ENCODE assay signal across 8 cellular contexts in the genomic region with DNA sequence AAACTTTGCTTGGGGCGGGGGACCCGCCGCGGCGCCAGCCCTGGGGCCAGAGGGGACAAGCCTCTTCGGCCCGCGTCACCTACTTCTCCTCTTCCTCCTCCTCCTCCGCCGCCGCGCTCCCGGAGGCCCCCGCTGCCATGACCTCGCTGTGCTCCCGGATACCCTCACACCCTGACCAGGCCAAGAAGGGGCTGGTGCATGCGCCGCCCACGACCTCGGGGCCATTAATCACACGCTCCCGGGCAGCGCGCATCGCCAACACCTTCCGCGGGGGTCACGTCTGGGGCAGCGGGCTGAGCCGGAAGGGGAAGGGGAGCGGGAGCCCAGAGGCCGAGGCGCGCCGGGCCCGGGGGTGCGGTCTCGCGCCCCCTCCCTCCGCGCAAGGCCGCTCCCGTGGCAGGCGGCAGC. TPM values are rescaled to one million over a fixed set of nuclear protein-coding genes. Genes with fewer than 3 reads are reported as not detected.
DNase-seq lines count a peak whose midpoint lies in the region; ATAC-seq and TF ChIP-seq lines count a peak whose summit lies in the region.

No MANE protein-coding gene starts in this region.

- peak overlapping the region; percentile 83 for H3K4me3 ChIP-seq in GM12875 (ENCODE audit: low read depth, low read length)
- H3K4me3 ChIP-seq in effector memory CD4-positive, alpha-beta T cell (ENCODE audit: insufficient read depth, low read depth, low read length, poor library complexity, severe bottlenecking), result peak overlapping the region; percentile 48
- H3K4me3 ChIP-seq in naive thymus-derived CD4-positive, alpha-beta T cell (ENCODE audit: low read length), result no peak overlapping the region

- H3K36me3 ChIP-seq in effector memory CD4-positive, alpha-beta T cell (ENCODE audit: control insufficient read depth, insufficient read depth, low read length), result no peaks in the 10 kb centered on the region
- H3K36me3 ChIP-seq in naive thymus-derived CD4-positive, alpha-beta T cell (ENCODE audit: control insufficient read depth in 2 of 3, insufficient read depth in 3 of 3, low read length in 3 of 3), result no peaks in the 10 kb centered on the region

- no peaks in the 10 kb centered on the region for H3K9me3 ChIP-seq in effector memory CD4-positive, alpha-beta T cell (ENCODE audit: control insufficient read depth, low read length)
- H3K9me3 ChIP-seq in naive thymus-derived CD4-positive, alpha-beta T cell (ENCODE audit: control insufficient read depth in 2 of 3, low read length in 3 of 3), result no peaks in the 10 kb centered on the region

- H3K27ac Mint-ChIP-seq in naive thymus-derived CD4-positive, alpha-beta T cell, result no peak overlapping the region

- no peak overlapping the region for H3K27ac ChIP-seq in effector memory CD4-positive, alpha-beta T cell (ENCODE audit: insufficient read depth, low read length, poor library complexity, severe bottlenecking)
- H3K27ac ChIP-seq in naive thymus-derived CD4-positive, alpha-beta T cell (ENCODE audit: low read depth, low read length), result no peak overlapping the region

- CTCF ChIA-PET in naive thymus-derived CD4-positive, alpha-beta T cell (lab: Charles Lee), result no interaction called here

- DNase-seq in NCI-H774 (lab: John Stamatoyannopoulos, UW) (peak; percentile 29), SHP77 treated with DMSO at 0.1 percent for 48 hours (lab: John Stamatoyannopoulos, UW) (no peak), GM19240 (ENCODE audit: insufficient read length, low spot score) (no peak), amniotic stem cell (lab: John Stamatoyannopoulos, UW) (no peak)
- DNase-seq in effector memory CD4-positive, alpha-beta T cell, result no peak
- DNase-seq in naive thymus-derived CD4-positive, alpha-beta T cell, result no peak

- H3K4me3 Mint-ChIP-seq in naive thymus-derived CD4-positive, alpha-beta T cell, result peak overlapping the region in 8 of 10 donors; percentile 42 to 84 (median 73)

- ATAC-seq in GM21717 (IDR thresholded peaks at IDR 0.05; ENCODE audit: unreplicated experiment), result peak; percentile 45
- peak; percentile 36 for ATAC-seq in naive thymus-derived CD4-positive, alpha-beta T cell

- peaks cover 0 to 10% (median 0%) of the 10 kb centered on the region in 11 donors for H3K9me3 Mint-ChIP-seq in naive thymus-derived CD4-positive, alpha-beta T cell

- peaks cover 5 to 19% (median 14%) of the 10 kb centered on the region in 7 donors for H3K4me1 Mint-ChIP-seq in naive thymus-derived CD4-positive, alpha-beta T cell

- peaks cover 16% of the 10 kb centered on the region for H3K27me3 ChIP-seq in effector memory CD4-positive, alpha-beta T cell (replicated peaks; ENCODE audit: control insufficient read depth, insufficient read depth, low read length, poor library complexity, severe bottlenecking)
- H3K27me3 ChIP-seq in naive thymus-derived CD4-positive, alpha-beta T cell (ENCODE audit: control insufficient read depth in 2 of 2, insufficient read depth in 2 of 2, low read length in 2 of 2), result peaks cover 0 to 4% of the 10 kb centered on the region in 2 donors

- POLR2A ChIA-PET in naive thymus-derived CD4-positive, alpha-beta T cell (lab: Charles Lee), result no interaction called here

- intact Hi-C loops in naive thymus-derived CD4-positive, alpha-beta T cell (cut with micrococcal nuclease), result loop anchor here in 1 of 2 donors (10.0 kb wide), 1 partner anchor 772 kb away; no protein-coding TSS in a partner anchor

- no peak for TF ChIP-seq CTCF in GM12875 (IDR thresholded peaks at IDR 0.05; ENCODE audit: borderline replicate concordance, insufficient read depth, low read depth, low read length)

- peaks cover 0 to 4% (median 3%) of the 10 kb centered on the region in 5 donors for H3K36me3 Mint-ChIP-seq in naive thymus-derived CD4-positive, alpha-beta T cell

- H3K4me1 ChIP-seq in effector memory CD4-positive, alpha-beta T cell (ENCODE audit: control insufficient read depth, insufficient read depth, low read length, poor library complexity, severe bottlenecking), result peaks cover 4% of the 10 kb centered on the region
- no peaks in the 10 kb centered on the region for H3K4me1 ChIP-seq in naive thymus-derived CD4-positive, alpha-beta T cell (ENCODE audit: control insufficient read depth in 2 of 2, insufficient read depth in 2 of 2, low read length in 2 of 2)

- H3K27me3 Mint-ChIP-seq in naive thymus-derived CD4-positive, alpha-beta T cell, result peaks cover 67 to 81% (median 75%) of the 10 kb centered on the region in 5 donors

RNA-seq across cellular contexts. Expression of a gene that starts 0.3 kb away (rescaled TPM):
- total RNA-seq in naive thymus-derived CD4-positive, alpha-beta T cell, result not detected
- polyA plus RNA-seq in naive thymus-derived CD4-positive, alpha-beta T cell, result not detected
